1 cellular context compared by ENCODE assay signal in the genomic region with DNA sequence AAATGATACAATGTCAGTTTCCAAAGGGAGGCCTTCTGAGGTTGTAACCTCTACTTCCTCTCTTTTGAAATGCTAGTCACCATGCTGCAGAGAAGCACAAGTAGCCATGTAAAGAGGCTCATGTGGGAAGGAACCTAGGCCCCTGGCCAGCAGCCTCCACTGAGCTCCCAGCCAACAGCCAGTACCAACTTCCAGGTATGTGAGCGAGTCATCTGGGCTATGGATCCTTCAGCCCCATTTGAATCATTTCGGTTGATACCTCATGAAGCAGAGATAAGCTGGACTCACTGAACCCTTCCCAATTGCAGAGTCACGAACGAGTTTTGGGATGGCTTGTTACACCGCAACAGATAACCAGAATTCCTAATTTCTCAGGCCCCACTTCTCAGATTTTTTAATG.
TF ChIP-seq lines count a peak whose summit lies in the region.

No MANE protein-coding gene starts in this region.

TF ChIP-seq in GM23338, 12 proteins besides CTCF, POLR2A, EP300 and RAD21 (continued from another document):
- TF ChIP-seq, protein P1, sequence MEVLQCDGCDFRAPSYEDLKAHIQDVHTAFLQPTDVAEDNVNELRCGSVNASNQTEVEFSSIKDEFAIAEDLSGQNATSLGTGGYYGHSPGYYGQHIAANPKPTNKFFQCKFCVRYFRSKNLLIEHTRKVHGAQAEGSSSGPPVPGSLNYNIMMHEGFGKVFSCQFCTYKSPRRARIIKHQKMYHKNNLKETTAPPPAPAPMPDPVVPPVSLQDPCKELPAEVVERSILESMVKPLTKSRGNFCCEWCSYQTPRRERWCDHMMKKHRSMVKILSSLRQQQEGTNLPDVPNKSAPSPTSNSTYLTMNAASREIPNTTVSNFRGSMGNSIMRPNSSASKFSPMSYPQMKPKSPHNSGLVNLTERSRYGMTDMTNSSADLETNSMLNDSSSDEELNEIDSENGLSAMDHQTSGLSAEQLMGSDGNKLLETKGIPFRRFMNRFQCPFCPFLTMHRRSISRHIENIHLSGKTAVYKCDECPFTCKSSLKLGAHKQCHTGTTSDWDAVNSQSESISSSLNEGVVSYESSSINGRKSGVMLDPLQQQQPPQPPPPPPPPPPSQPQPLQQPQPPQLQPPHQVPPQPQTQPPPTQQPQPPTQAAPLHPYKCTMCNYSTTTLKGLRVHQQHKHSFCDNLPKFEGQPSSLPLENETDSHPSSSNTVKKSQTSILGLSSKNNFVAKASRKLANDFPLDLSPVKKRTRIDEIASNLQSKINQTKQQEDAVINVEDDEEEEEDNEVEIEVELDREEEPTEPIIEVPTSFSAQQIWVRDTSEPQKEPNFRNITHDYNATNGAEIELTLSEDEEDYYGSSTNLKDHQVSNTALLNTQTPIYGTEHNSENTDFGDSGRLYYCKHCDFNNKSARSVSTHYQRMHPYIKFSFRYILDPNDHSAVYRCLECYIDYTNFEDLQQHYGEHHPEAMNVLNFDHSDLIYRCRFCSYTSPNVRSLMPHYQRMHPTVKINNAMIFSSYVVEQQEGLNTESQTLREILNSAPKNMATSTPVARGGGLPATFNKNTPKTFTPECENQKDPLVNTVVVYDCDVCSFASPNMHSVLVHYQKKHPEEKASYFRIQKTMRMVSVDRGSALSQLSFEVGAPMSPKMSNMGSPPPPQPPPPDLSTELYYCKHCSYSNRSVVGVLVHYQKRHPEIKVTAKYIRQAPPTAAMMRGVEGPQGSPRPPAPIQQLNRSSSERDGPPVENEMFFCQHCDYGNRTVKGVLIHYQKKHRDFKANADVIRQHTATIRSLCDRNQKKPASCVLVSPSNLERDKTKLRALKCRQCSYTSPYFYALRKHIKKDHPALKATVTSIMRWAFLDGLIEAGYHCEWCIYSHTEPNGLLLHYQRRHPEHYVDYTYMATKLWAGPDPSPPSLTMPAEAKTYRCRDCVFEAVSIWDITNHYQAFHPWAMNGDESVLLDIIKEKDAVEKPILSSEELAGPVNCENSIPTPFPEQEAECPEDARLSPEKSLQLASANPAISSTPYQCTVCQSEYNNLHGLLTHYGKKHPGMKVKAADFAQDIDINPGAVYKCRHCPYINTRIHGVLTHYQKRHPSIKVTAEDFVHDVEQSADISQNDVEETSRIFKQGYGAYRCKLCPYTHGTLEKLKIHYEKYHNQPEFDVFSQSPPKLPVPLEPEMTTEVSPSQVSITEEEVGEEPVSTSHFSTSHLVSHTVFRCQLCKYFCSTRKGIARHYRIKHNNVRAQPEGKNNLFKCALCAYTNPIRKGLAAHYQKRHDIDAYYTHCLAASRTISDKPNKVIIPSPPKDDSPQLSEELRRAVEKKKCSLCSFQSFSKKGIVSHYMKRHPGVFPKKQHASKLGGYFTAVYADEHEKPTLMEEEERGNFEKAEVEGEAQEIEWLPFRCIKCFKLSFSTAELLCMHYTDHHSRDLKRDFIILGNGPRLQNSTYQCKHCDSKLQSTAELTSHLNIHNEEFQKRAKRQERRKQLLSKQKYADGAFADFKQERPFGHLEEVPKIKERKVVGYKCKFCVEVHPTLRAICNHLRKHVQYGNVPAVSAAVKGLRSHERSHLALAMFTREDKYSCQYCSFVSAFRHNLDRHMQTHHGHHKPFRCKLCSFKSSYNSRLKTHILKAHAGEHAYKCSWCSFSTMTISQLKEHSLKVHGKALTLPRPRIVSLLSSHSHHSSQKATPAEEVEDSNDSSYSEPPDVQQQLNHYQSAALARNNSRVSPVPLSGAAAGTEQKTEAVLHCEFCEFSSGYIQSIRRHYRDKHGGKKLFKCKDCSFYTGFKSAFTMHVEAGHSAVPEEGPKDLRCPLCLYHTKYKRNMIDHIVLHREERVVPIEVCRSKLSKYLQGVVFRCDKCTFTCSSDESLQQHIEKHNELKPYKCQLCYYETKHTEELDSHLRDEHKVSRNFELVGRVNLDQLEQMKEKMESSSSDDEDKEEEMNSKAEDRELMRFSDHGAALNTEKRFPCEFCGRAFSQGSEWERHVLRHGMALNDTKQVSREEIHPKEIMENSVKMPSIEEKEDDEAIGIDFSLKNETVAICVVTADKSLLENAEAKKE (CRISPR knock-in tag; IDR thresholded peaks at IDR 0.05): no peak
